2 cellular contexts compared by ENCODE assay signal in the genomic region with DNA sequence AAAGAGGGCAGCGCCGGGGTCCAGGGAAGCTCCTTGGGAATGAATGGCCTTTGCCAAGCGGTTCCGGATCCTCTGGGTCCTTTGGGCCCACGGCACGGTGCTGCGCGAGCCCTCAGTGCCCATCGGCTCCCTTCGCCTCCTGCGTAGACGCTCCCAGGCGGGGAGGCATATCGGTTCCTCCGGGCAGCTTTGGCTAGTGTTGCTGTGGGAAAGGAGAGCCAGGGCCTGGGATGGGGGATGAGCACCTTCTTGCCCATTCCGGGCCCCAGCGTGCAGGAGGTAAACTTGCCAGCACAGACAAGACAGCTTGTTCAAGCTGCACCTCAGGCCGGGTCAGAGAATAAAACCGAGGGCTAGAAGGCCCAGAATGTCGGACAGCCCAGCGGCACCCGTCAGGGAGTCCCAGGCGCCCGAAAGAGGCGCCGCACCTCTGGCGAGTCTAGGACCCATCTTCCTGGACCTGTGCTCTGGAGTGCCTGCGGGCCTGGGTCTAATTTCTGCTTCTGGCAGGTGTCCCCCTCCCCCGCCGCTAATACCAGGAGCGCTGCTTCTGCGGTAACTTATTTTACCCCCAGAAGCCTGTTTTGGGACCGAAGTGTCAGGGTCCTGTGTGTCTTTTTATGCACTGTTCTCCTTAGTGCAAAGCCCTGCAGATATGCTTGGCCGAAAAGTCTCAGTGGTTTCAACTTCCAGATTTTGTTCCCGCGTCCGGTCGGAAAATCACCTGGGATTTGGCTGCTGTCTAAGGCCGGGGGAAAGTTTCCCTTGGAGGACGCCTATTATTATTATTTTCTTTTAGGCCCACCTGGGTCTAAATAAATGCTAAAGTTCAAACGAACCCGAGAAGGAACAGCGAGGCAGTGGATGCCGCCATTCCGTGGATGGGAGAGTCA.
A peak's percentile ranks its signal among the peaks of the same experiment; 100 is the strongest.
TF ChIP-seq lines count a peak whose summit lies in the region.

No MANE protein-coding gene starts in this region.

TF ChIP-seq in SK-N-SH, 30 proteins besides CTCF, POLR2A, EP300 and RAD21 (continued from another document):
- TF ChIP-seq, protein P1, sequence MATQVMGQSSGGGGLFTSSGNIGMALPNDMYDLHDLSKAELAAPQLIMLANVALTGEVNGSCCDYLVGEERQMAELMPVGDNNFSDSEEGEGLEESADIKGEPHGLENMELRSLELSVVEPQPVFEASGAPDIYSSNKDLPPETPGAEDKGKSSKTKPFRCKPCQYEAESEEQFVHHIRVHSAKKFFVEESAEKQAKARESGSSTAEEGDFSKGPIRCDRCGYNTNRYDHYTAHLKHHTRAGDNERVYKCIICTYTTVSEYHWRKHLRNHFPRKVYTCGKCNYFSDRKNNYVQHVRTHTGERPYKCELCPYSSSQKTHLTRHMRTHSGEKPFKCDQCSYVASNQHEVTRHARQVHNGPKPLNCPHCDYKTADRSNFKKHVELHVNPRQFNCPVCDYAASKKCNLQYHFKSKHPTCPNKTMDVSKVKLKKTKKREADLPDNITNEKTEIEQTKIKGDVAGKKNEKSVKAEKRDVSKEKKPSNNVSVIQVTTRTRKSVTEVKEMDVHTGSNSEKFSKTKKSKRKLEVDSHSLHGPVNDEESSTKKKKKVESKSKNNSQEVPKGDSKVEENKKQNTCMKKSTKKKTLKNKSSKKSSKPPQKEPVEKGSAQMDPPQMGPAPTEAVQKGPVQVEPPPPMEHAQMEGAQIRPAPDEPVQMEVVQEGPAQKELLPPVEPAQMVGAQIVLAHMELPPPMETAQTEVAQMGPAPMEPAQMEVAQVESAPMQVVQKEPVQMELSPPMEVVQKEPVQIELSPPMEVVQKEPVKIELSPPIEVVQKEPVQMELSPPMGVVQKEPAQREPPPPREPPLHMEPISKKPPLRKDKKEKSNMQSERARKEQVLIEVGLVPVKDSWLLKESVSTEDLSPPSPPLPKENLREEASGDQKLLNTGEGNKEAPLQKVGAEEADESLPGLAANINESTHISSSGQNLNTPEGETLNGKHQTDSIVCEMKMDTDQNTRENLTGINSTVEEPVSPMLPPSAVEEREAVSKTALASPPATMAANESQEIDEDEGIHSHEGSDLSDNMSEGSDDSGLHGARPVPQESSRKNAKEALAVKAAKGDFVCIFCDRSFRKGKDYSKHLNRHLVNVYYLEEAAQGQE (IDR thresholded peaks at IDR 0.05; ENCODE audit: low read depth, low read length), result no peak
- TF ChIP-seq YY1 (IDR thresholded peaks at IDR 0.05; ENCODE audit: low read depth) (no peak), TEAD4 (IDR thresholded peaks at IDR 0.05; ENCODE audit: borderline replicate concordance, insufficient read depth) (no peak), RCOR1 (IDR thresholded peaks at IDR 0.05; ENCODE audit: low read length) (no peak), FOXJ3 (CRISPR knock-in tag; IDR thresholded peaks at IDR 0.05) (no peak), USF2 (IDR thresholded peaks at IDR 0.05; ENCODE audit: borderline replicate concordance, low read depth, low read length) (no peak), POLR2AphosphoS5 (IDR thresholded peaks at IDR 0.05; ENCODE audit: low read depth, low read length) (no peak), MEF2A (IDR thresholded peaks at IDR 0.05; ENCODE audit: borderline replicate concordance, low read depth) (no peak)
- TF ChIP-seq, protein P2, sequence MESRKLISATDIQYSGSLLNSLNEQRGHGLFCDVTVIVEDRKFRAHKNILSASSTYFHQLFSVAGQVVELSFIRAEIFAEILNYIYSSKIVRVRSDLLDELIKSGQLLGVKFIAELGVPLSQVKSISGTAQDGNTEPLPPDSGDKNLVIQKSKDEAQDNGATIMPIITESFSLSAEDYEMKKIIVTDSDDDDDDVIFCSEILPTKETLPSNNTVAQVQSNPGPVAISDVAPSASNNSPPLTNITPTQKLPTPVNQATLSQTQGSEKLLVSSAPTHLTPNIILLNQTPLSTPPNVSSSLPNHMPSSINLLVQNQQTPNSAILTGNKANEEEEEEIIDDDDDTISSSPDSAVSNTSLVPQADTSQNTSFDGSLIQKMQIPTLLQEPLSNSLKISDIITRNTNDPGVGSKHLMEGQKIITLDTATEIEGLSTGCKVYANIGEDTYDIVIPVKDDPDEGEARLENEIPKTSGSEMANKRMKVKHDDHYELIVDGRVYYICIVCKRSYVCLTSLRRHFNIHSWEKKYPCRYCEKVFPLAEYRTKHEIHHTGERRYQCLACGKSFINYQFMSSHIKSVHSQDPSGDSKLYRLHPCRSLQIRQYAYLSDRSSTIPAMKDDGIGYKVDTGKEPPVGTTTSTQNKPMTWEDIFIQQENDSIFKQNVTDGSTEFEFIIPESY (IDR thresholded peaks at IDR 0.05; ENCODE audit: borderline replicate concordance, low read depth), result no peak

TF ChIP-seq in GM23338, 12 proteins besides CTCF, POLR2A, EP300 and RAD21 (continued from another document):
- TF ChIP-seq, protein P3, sequence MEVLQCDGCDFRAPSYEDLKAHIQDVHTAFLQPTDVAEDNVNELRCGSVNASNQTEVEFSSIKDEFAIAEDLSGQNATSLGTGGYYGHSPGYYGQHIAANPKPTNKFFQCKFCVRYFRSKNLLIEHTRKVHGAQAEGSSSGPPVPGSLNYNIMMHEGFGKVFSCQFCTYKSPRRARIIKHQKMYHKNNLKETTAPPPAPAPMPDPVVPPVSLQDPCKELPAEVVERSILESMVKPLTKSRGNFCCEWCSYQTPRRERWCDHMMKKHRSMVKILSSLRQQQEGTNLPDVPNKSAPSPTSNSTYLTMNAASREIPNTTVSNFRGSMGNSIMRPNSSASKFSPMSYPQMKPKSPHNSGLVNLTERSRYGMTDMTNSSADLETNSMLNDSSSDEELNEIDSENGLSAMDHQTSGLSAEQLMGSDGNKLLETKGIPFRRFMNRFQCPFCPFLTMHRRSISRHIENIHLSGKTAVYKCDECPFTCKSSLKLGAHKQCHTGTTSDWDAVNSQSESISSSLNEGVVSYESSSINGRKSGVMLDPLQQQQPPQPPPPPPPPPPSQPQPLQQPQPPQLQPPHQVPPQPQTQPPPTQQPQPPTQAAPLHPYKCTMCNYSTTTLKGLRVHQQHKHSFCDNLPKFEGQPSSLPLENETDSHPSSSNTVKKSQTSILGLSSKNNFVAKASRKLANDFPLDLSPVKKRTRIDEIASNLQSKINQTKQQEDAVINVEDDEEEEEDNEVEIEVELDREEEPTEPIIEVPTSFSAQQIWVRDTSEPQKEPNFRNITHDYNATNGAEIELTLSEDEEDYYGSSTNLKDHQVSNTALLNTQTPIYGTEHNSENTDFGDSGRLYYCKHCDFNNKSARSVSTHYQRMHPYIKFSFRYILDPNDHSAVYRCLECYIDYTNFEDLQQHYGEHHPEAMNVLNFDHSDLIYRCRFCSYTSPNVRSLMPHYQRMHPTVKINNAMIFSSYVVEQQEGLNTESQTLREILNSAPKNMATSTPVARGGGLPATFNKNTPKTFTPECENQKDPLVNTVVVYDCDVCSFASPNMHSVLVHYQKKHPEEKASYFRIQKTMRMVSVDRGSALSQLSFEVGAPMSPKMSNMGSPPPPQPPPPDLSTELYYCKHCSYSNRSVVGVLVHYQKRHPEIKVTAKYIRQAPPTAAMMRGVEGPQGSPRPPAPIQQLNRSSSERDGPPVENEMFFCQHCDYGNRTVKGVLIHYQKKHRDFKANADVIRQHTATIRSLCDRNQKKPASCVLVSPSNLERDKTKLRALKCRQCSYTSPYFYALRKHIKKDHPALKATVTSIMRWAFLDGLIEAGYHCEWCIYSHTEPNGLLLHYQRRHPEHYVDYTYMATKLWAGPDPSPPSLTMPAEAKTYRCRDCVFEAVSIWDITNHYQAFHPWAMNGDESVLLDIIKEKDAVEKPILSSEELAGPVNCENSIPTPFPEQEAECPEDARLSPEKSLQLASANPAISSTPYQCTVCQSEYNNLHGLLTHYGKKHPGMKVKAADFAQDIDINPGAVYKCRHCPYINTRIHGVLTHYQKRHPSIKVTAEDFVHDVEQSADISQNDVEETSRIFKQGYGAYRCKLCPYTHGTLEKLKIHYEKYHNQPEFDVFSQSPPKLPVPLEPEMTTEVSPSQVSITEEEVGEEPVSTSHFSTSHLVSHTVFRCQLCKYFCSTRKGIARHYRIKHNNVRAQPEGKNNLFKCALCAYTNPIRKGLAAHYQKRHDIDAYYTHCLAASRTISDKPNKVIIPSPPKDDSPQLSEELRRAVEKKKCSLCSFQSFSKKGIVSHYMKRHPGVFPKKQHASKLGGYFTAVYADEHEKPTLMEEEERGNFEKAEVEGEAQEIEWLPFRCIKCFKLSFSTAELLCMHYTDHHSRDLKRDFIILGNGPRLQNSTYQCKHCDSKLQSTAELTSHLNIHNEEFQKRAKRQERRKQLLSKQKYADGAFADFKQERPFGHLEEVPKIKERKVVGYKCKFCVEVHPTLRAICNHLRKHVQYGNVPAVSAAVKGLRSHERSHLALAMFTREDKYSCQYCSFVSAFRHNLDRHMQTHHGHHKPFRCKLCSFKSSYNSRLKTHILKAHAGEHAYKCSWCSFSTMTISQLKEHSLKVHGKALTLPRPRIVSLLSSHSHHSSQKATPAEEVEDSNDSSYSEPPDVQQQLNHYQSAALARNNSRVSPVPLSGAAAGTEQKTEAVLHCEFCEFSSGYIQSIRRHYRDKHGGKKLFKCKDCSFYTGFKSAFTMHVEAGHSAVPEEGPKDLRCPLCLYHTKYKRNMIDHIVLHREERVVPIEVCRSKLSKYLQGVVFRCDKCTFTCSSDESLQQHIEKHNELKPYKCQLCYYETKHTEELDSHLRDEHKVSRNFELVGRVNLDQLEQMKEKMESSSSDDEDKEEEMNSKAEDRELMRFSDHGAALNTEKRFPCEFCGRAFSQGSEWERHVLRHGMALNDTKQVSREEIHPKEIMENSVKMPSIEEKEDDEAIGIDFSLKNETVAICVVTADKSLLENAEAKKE (CRISPR knock-in tag; IDR thresholded peaks at IDR 0.05), result no peak
- TF ChIP-seq EZH2 (IDR thresholded peaks at IDR 0.05; ENCODE audit: low read depth, unreplicated experiment), result peak; percentile 80
